In genomic region chr5:35461530-35461929, GRCh38 we compare ENCODE assay signal across 22 cellular contexts.
"Had no signal": no experiment of that assay in that cellular context is flagged by ENCODE, and none has a peak within 500 bp of the region (broad histone marks: within the 10 kb centered on the region; RNA-seq: fewer than 3 reads in every experiment).

No MANE protein-coding gene starts in this region.

- H3K27me3 ChIP-seq: dorsolateral prefrontal cortex, gastrocnemius medialis, heart left ventricle, left lung, neural progenitor cell, right lobe of liver, spleen, testis, tibial artery, upper lobe of left lung had no signal

- H3K4me1 ChIP-seq: gastrocnemius medialis, heart left ventricle, left lung, neural progenitor cell, parathyroid adenoma, spleen, tibial artery, upper lobe of left lung had no signal

- H3K79me2 ChIP-seq: parathyroid adenoma had no signal

- DNase-seq: cerebellar nuclear complex; dorsolateral prefrontal cortex; effector CD4-positive, alpha-beta T cell; foreskin fibroblast; gastrocnemius medialis; heart left ventricle; hypothalamus; kidney; left cardiac atrium; left lung; mesenchymal stem cell; naive thymus-derived CD4-positive, alpha-beta T cell; right lobe of liver; spleen; stimulated activated CD4-positive, alpha-beta T cell treated with anti-CD3 and anti-CD28 coated beads, Interleukin-4, amount 100 ng/mL, for 4 hours; stimulated activated naive CD8-positive, alpha-beta T cell treated with anti-CD3 and anti-CD28 coated beads, Interleukin-15, Interleukin-2, amounts not matched to agents 100 U/mL and 50 U/mL, for 24 hours; substantia nigra; testis; tibial artery; upper lobe of left lung had no signal

- H3K36me3 ChIP-seq: gastrocnemius medialis, heart left ventricle, left lung, neural progenitor cell, right lobe of liver, spleen, tibial artery, upper lobe of left lung had no signal

- H3K9ac ChIP-seq: neural progenitor cell, parathyroid adenoma had no signal

- H3K4me3 ChIP-seq: dorsolateral prefrontal cortex, gastrocnemius medialis, heart left ventricle, left lung, neural progenitor cell, right lobe of liver, spleen, testis, tibial artery, upper lobe of left lung had no signal

- H3K4me2 ChIP-seq: neural progenitor cell had no signal

- H3K27ac ChIP-seq: dorsolateral prefrontal cortex, gastrocnemius medialis, heart left ventricle, left lung, neural progenitor cell, parathyroid adenoma, right lobe of liver, spleen, testis, tibial artery, upper lobe of left lung had no signal

- H3K9me3 ChIP-seq: gastrocnemius medialis, right lobe of liver, testis, tibial artery, upper lobe of left lung had no signal

- H2AFZ ChIP-seq: parathyroid adenoma had no signal
